ENCODE assay signal across 17 cellular contexts in the genomic region with DNA sequence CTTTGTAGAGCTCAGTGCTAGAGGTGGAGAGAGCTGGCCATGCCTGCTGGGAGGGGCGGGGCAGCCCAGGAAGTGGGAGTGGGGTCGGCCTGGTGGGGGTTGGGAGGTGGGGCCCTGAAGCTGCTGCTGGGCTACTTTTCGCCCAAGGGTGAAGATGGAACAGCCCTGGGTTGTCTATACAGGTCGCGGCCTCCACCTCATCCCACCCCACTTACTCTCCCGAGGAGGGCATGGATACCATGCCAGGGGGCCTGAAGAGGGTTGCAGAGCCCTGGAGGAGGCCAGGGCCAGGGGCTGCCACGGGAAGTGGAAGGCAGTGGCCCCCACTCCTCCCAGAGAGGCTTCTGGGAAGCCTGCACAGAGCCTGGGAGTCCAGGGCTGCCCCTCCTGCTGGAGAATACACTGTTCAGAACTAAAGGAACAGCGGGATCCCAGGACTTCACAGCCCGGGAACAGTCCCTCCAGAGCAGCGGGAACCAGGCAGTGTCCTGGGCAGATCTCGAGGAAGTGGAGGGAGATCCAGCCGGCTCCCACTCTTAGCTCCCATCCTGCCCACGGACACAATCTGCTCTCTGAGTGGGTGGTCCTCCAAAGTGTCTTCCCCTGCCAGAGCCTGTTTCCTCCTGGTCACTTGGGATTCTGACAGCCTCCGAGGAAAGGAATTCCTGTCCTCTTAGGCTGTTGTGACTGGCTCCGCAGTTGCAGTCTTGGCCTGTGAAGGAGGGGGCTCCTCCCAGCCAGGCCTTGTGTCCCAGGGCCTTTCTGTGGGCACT. TPM values are rescaled to one million over a fixed set of nuclear protein-coding genes. Genes with fewer than 3 reads are reported as not detected.
DNase-seq lines count a peak whose midpoint lies in the region; ATAC-seq and TF ChIP-seq lines count a peak whose summit lies in the region.
"Had no signal": no experiment of that assay in that cellular context is flagged by ENCODE, and none has a peak within 500 bp of the region (broad histone marks: within the 10 kb centered on the region; RNA-seq: fewer than 3 reads in every experiment).

No MANE protein-coding gene starts in this region.

- H3K36me3 Mint-ChIP-seq in GM23338 (ENCODE audit: low read depth) (peaks cover 5% of the 10 kb centered on the region), WTC11 (peaks cover 20% of the 10 kb centered on the region), natural killer cell (no peaks in the 10 kb centered on the region)
- H3K36me3 Mint-ChIP-seq: CD8-positive, alpha-beta T cell had no signal

- DNase-seq in GM23338 (ENCODE audit: low spot score), result peak; percentile 37
- peak; percentile 28 for DNase-seq in WTC11 (ENCODE audit: low spot score)
- DNase-seq in islet precursor cell, result peak; percentile 78
- peak; percentile 46 for DNase-seq in retina
- no peak for DNase-seq in NCI-H1092 treated with DMSO at 0.1 percent for 48 hours (lab: John Stamatoyannopoulos, UW)
- DNase-seq in natural killer cell, result no peak
- DNase-seq in thyroid gland, result no peak
- DNase-seq in left lung, result no peak
- DNase-seq: CD8-positive, alpha-beta T cell; NCI-H187; NCI-H524 treated with DMSO at 0.1 percent for 48 hours; SIG-M5; stimulated activated naive CD4-positive, alpha-beta T cell treated with Interleukin-2 at 50 U/mL for 16 hours; T-helper 17 cell; uterus had no signal

- H3K4me3 ChIP-seq in GM23338 (no peak overlapping the region), thyroid gland (replicated peaks in 1 of 3) (no peak overlapping the region), left lung (no peak overlapping the region)
- H3K4me3 ChIP-seq: uterus had no signal

- H3K79me2 ChIP-seq in GM23338 (replicated peaks; ENCODE audit: insufficient read depth), result no peaks in the 10 kb centered on the region

- H2AFZ ChIP-seq in GM23338, result peak overlapping the region; percentile 96

- H3K4me1 Mint-ChIP-seq in GM23338, result peaks cover 11% of the 10 kb centered on the region
- H3K4me1 Mint-ChIP-seq in WTC11, result peaks cover 17% of the 10 kb centered on the region
- H3K4me1 Mint-ChIP-seq in natural killer cell, result no peaks in the 10 kb centered on the region
- H3K4me1 Mint-ChIP-seq: T-helper 17 cell had no signal

- 44 to 52% methylated on average over 3 to 8 of the region's 15 CpGs for WGBS in thyroid gland, 2 donors

- TF ChIP-seq CTCF in GM23338 (conservative IDR thresholded peaks at IDR 0.05; ENCODE audit: low read depth in 2 of 2) (no peak), WTC11 (IDR thresholded peaks at IDR 0.05) (no peak), natural killer cell (IDR thresholded peaks at IDR 0.05) (no peak), thyroid gland (IDR thresholded peaks at IDR 0.05) (no peak), left lung (IDR thresholded peaks at IDR 0.05) (no peak)

- H3K27me3 Mint-ChIP-seq in GM23338 (ENCODE audit: insufficient read depth, low read depth, poor library complexity), result peaks cover 4% of the 10 kb centered on the region
- H3K27me3 Mint-ChIP-seq in WTC11 (ENCODE audit: low read depth), result peaks cover 8% of the 10 kb centered on the region
- peaks cover 0 to 16% of the 10 kb centered on the region in 2 donors for H3K27me3 Mint-ChIP-seq in natural killer cell (ENCODE audit: low read depth in 2 of 2)

- H3K4me1 ChIP-seq in GM23338 (ENCODE audit: insufficient read depth) (peaks cover 18% of the 10 kb centered on the region), thyroid gland (no peaks in the 10 kb centered on the region), left lung (no peaks in the 10 kb centered on the region)
- H3K4me1 ChIP-seq: uterus had no signal

- POLR2A ChIA-PET in WTC11 (lab: Charles Lee), result interaction anchor here (0.6 kb wide), 2 partner anchors 15 to 798 kb away, joined by 3 to 10 read pairs; no protein-coding TSS in a partner anchor

- H3K36me3 ChIP-seq in GM23338 (ENCODE audit: insufficient read depth) (no peaks in the 10 kb centered on the region), thyroid gland (no peaks in the 10 kb centered on the region), left lung (no peaks in the 10 kb centered on the region)
- H3K36me3 ChIP-seq: uterus had no signal

- H3K27ac Mint-ChIP-seq in GM23338, result no peak overlapping the region
- H3K27ac Mint-ChIP-seq in WTC11, result no peak overlapping the region
- no peak overlapping the region for H3K27ac Mint-ChIP-seq in natural killer cell
- H3K27ac Mint-ChIP-seq: CD8-positive, alpha-beta T cell; progenitor cell of endocrine pancreas; T-helper 17 cell had no signal

- peak overlapping the region; percentile 73 for H3K4me2 ChIP-seq in GM23338

- CTCF ChIA-PET in WTC11 (lab: Charles Lee), result interaction anchor here (0.6 to 1.0 kb wide), 3 partner anchors 216 to 326 kb away, joined by 3 to 5 read pairs (median 3); no protein-coding TSS in a partner anchor

- H3K4me3 Mint-ChIP-seq in GM23338 (no peak overlapping the region; the same call in 2 of the 3 replicates), WTC11 (no peak overlapping the region), natural killer cell (no peak overlapping the region)
- H3K4me3 Mint-ChIP-seq: CD8-positive, alpha-beta T cell; T-helper 17 cell had no signal

- H3K27ac ChIP-seq in GM23338 (ENCODE audit: low read depth) (no peak overlapping the region), thyroid gland (no peak overlapping the region), left lung (no peak overlapping the region)
- H3K27ac ChIP-seq: uterus had no signal

- no peaks in the 10 kb centered on the region for H4K20me1 ChIP-seq in GM23338 (replicated peaks; ENCODE audit: insufficient read depth)

- 0 out of 2 replicates have a peak, but pooled peaks cover 4% of the 10 kb centered on the region for H3K9me2 ChIP-seq in GM23338 (ENCODE audit: insufficient read depth)

- intact Hi-C loops in natural killer cell (cut with micrococcal nuclease), result no loop called here
- intact Hi-C loops in thyroid gland (cut with DNase I), result no loop called here
- intact Hi-C loops in left lung (cut with DNase I), result no loop called here

- ATAC-seq in GM23338, result peak; percentile 82
- peak; percentile 75 for ATAC-seq in WTC11
- no peak for ATAC-seq in natural killer cell
- no peak for ATAC-seq in left lung
- ATAC-seq: CD8-positive, alpha-beta T cell; T-helper 17 cell had no signal

- no peaks in the 10 kb centered on the region for H3K9me3 ChIP-seq in thyroid gland
- no peaks in the 10 kb centered on the region for H3K9me3 ChIP-seq in left lung
- H3K9me3 ChIP-seq: uterus had no signal

- H3K9me3 Mint-ChIP-seq in GM23338 (peaks cover 20% of the 10 kb centered on the region; the same call in 2 of the 3 replicates), WTC11 (peaks cover 33% of the 10 kb centered on the region), natural killer cell (no peaks in the 10 kb centered on the region)

- TF ChIP-seq POLR2A in thyroid gland (IDR thresholded peaks at IDR 0.05), result no peak

- no peaks in the 10 kb centered on the region for H3K27me3 ChIP-seq in GM23338 (ENCODE audit: insufficient read depth)
- H3K27me3 ChIP-seq in thyroid gland, result no peaks in the 10 kb centered on the region
- no peaks in the 10 kb centered on the region for H3K27me3 ChIP-seq in left lung
- H3K27me3 ChIP-seq: uterus had no signal

- H3F3A ChIP-seq in GM23338 (replicated peaks; ENCODE audit: low read depth), result no peaks in the 10 kb centered on the region

TF ChIP-seq in GM23338, 12 proteins besides CTCF, POLR2A, EP300 and RAD21 (continues in another document):
- TF ChIP-seq JUNB (IDR thresholded peaks at IDR 0.05; ENCODE audit: unreplicated experiment) (no peak), ZNF331 (CRISPR knock-in tag; IDR thresholded peaks at IDR 0.05; ENCODE audit: low read depth) (no peak), EZH2phosphoT487 (IDR thresholded peaks at IDR 0.05; ENCODE audit: unreplicated experiment) (no peak), CREB1 (CRISPR knock-in tag; IDR thresholded peaks at IDR 0.05; ENCODE audit: low read depth) (no peak), EZH2 (IDR thresholded peaks at IDR 0.05; ENCODE audit: low read depth, unreplicated experiment) (no peak), POLR2AphosphoS5 (IDR thresholded peaks at IDR 0.05; ENCODE audit: low read depth) (no peak)

TF ChIP-seq in WTC11, 78 proteins besides CTCF, POLR2A, EP300 and RAD21:
- no peak for TF ChIP-seq TEAD4 (CRISPR knock-in tag; IDR thresholded peaks at IDR 0.05)

RNA-seq across cellular contexts. Expression of gene MAT1A, which starts 23.5 kb away (rescaled TPM):
- total RNA-seq in GM23338 (2014; rRNA removed; shearing (Covaris generic)), result 6.5 and 8.0 TPM in 2 replicates
- 0.97 and 1.3 TPM in 2 replicates for polyA plus RNA-seq in GM23338 (2016; fragmentation: Nextera tagmentation; extraction: Ambion mirVana)
- total RNA-seq in WTC11 (2021) (2.3 to 5.0 TPM (median 4.3 TPM) in 3 replicates), natural killer cell (not detected), thyroid gland (under 1 TPM in 3 of 4 donors, not detected in 1; 0.22 to 0.39 (median 0.25) TPM), left lung (under 1 TPM; 0.38 to 0.76 TPM)
- total RNA-seq: CD8-positive, alpha-beta T cell; fibroblast of villous mesenchyme; T-helper 17 cell had no signal

Comparison
In these comparisons a context has a peak if more than half of its experiments do, and no peak if none do; other contexts are left out.
1. ATAC-seq: peak in GM23338 (single experiment) and WTC11 (single experiment); none in natural killer cell (0 of 3) and left lung (single experiment).
2. DNase-seq: peak in GM23338 (single experiment), WTC11 (single experiment), islet precursor cell (single experiment) and retina (single experiment); none in NCI-H1092 treated with DMSO at 0.1 percent for 48 hours (single experiment), natural killer cell (single experiment), thyroid gland (0 of 2) and left lung (0 of 2).